Comparison of ENCODE assay signal across 8 cellular contexts in genomic region chr5:40834849-40835787, GRCh38. TPM values are rescaled to one million over a fixed set of nuclear protein-coding genes. Genes with fewer than 3 reads are reported as not detected.
A peak's percentile ranks its signal among the peaks of the same experiment; 100 is the strongest.
DNase-seq lines count a peak whose midpoint lies in the region; ATAC-seq and TF ChIP-seq lines count a peak whose summit lies in the region.

Gene RPL37 (minus strand): TSS chr5:40835222. CDS start chr5:40835185, 37 bp downstream.

- H3K9me3 ChIP-seq in ascending aorta, result no peaks in the 10 kb centered on the region
- no peaks in the 10 kb centered on the region for H3K9me3 ChIP-seq in right cardiac atrium (ENCODE audit: control insufficient read depth, low read length)
- H3K9me3 ChIP-seq in vagina, result no peaks in the 10 kb centered on the region

- H3K9me3 Mint-ChIP-seq in T-helper 2 cell treated with Interferon-gamma antibody and Interleukin-4, amounts not matched to agents 5 μg/mL and 100 μg/mL, for 36 hours, result peaks cover 9% of the 10 kb centered on the region

- DNase-seq in NCI-H1930 (lab: John Stamatoyannopoulos, UW), result peak; percentile 98 to 99
- peak; percentile 93 for DNase-seq in T-helper 2 cell treated with Interferon-gamma antibody and Interleukin-4, amounts not matched to agents 5 μg/mL and 100 μg/mL, for 36 hours (ENCODE audit: low spot score)
- peak; percentile 80 to 98 for DNase-seq in ascending aorta (ENCODE audit: low spot score in 2 of 2)
- DNase-seq in right cardiac atrium, result peak; percentile 97 to 98 (median 98)
- peak; percentile 98 for DNase-seq in putamen (ENCODE audit: low spot score)
- DNase-seq in vagina (ENCODE audit: extremely low spot score in 2 of 2), result peak in 1 of 2 donors; percentile 97

- H3K4me3 Mint-ChIP-seq in T-helper 2 cell treated with Interferon-gamma antibody and Interleukin-4, amounts not matched to agents 5 μg/mL and 100 μg/mL, for 36 hours, result peak within 1 kb of the TSS; percentile 94

- peaks cover 36% of the 10 kb centered on the region for H3K4me1 Mint-ChIP-seq in T-helper 2 cell treated with Interferon-gamma antibody and Interleukin-4, amounts not matched to agents 5 μg/mL and 100 μg/mL, for 36 hours (ENCODE audit: low read depth)

- intact Hi-C loops in ascending aorta (cut with DNase I), result loop anchor here (1.0 to 10.0 kb wide), 4 partner anchors 37 to 1070 kb away; partner anchors contain the start of genes PRKAA1, PTGER4, RIMOC1 and TTC33
- intact Hi-C loops in right cardiac atrium (cut with DNase I), result no loop called here
- intact Hi-C loops in vagina (cut with DNase I), result loop anchor here (1.0 to 10.0 kb wide), 2 partner anchors 37 to 80 kb away; partner anchors contain the start of genes PRKAA1 and TTC33

- TF ChIP-seq CTCF in ascending aorta (IDR thresholded peaks at IDR 0.05) (no peak), vagina (IDR thresholded peaks at IDR 0.05) (no peak)

- peaks cover 4 to 15% of the 10 kb centered on the region in 2 donors for H3K4me1 ChIP-seq in ascending aorta
- no peaks in the 10 kb centered on the region for H3K4me1 ChIP-seq in right cardiac atrium (ENCODE audit: control insufficient read depth, insufficient read depth, low read length)
- peaks cover 21% of the 10 kb centered on the region for H3K4me1 ChIP-seq in vagina

- peak; percentile 97 for ATAC-seq in GM18502 (IDR thresholded peaks at IDR 0.05; ENCODE audit: poor library complexity, unreplicated experiment)
- ATAC-seq in HG02970 (IDR thresholded peaks at IDR 0.05; ENCODE audit: low FRiP score, unreplicated experiment), result peak; percentile 98
- ATAC-seq in right cardiac atrium, result peak; percentile 99 to 100

- H3K27ac Mint-ChIP-seq in T-helper 2 cell treated with Interferon-gamma antibody and Interleukin-4, amounts not matched to agents 5 μg/mL and 100 μg/mL, for 36 hours, result peak within 1 kb of the TSS; percentile 99

- peaks cover 52% of the 10 kb centered on the region for H3K36me3 Mint-ChIP-seq in T-helper 2 cell treated with Interferon-gamma antibody and Interleukin-4, amounts not matched to agents 5 μg/mL and 100 μg/mL, for 36 hours (ENCODE audit: low read depth)

- TF ChIP-seq POLR2A in vagina (IDR thresholded peaks at IDR 0.05), result peak in 1 of 2 donors; percentile 34

- 2% methylated on average over 61 of the region's 61 CpGs for WGBS in right cardiac atrium

- peaks cover 34 to 39% of the 10 kb centered on the region in 2 donors for H3K36me3 ChIP-seq in ascending aorta
- peaks cover 0 to 33% of the 10 kb centered on the region in 2 donors for H3K36me3 ChIP-seq in vagina

- H3K27ac ChIP-seq in ascending aorta, result peak within 1 kb of the TSS; percentile 94 to 99
- H3K27ac ChIP-seq in right cardiac atrium (ENCODE audit: low read length), result peak within 1 kb of the TSS; percentile 98
- H3K27ac ChIP-seq in vagina, result peak within 1 kb of the TSS; percentile 90

- H3K27me3 ChIP-seq in ascending aorta (no peaks in the 10 kb centered on the region), right cardiac atrium (ENCODE audit: control insufficient read depth, insufficient read depth) (no peaks in the 10 kb centered on the region), vagina (no peaks in the 10 kb centered on the region)

- H3K4me3 ChIP-seq in ascending aorta, result peak within 1 kb of the TSS; percentile 70 to 75
- peak within 1 kb of the TSS; percentile 94 for H3K4me3 ChIP-seq in right cardiac atrium (ENCODE audit: low read length)
- peak within 1 kb of the TSS; percentile 54 to 60 for H3K4me3 ChIP-seq in vagina

- H3K27me3 Mint-ChIP-seq in T-helper 2 cell treated with Interferon-gamma antibody and Interleukin-4, amounts not matched to agents 5 μg/mL and 100 μg/mL, for 36 hours (ENCODE audit: low read depth), result no peaks in the 10 kb centered on the region

RNA-seq across cellular contexts. Expression of gene RPL37, which starts in this region (rescaled TPM):
- 22.1 TPM for total RNA-seq in ascending aorta
- total RNA-seq in right cardiac atrium, result 100 to 1,000 TPM; 583 to 782 (median 626) TPM
- polyA plus RNA-seq in right cardiac atrium, result 849 TPM
- 489 TPM for total RNA-seq in vagina

Comparison
In these comparisons a context has a peak if more than half of its experiments do, and no peak if none do; other contexts are left out.
1. RNA of gene RPL37 (total RNA-seq): 583 to 782 TPM in right cardiac atrium and 489 TPM in vagina (single experiment); 22.1 TPM in ascending aorta (single experiment); every median in the first group is over 10 times any median in the second.
2. intact Hi-C loops: an anchor here in ascending aorta (1.0 to 10.0 kb wide) and vagina (1.0 to 10.0 kb wide); none called in right cardiac atrium.
3. Peak in every context shown above with its lines, with median percentiles within 50 percentile points of each other: ATAC-seq, H3K27ac ChIP-seq and H3K4me3 ChIP-seq.